ENCODE assay signal across 27 cellular contexts in genomic region chr12:52834727-52835001, GRCh38. TPM values are rescaled to one million over a fixed set of nuclear protein-coding genes. Genes with fewer than 3 reads are reported as not detected.
A peak's percentile ranks its signal among the peaks of the same experiment; 100 is the strongest.
DNase-seq lines count a peak whose midpoint lies in the region; ATAC-seq, FAIRE-seq and TF ChIP-seq lines count a peak whose summit lies in the region.
"Had no signal": no experiment of that assay in that cellular context is flagged by ENCODE, and none has a peak within 500 bp of the region (broad histone marks: within the 10 kb centered on the region; RNA-seq: fewer than 3 reads in every experiment).

No MANE protein-coding gene starts in this region.

- H2BK15ac ChIP-seq in IMR-90 (ENCODE audit: low read depth, low read length) = no peak overlapping the region

- peak overlapping the region; percentile 81 for H4K91ac ChIP-seq in IMR-90 (ENCODE audit: insufficient read depth, low read depth, low read length)

- CTCF ChIA-PET in activated CD4-positive, alpha-beta T cell treated with anti-CD3 and anti-CD28 coated beads for 36 hours (lab: Charles Lee) = no interaction called here
- CTCF ChIA-PET in IMR-90 (lab: Yijun Ruan, JAX) = no interaction called here
- CTCF ChIA-PET in GM10248 (lab: Yijun Ruan, JAX) = no interaction called here

- H3K27ac Mint-ChIP-seq in activated CD4-positive, alpha-beta T cell treated with anti-CD3 and anti-CD28 coated beads for 36 hours = peak overlapping the region; percentile 12
- no peak overlapping the region for H3K27ac Mint-ChIP-seq in astrocyte (ENCODE audit: unreplicated experiment)
- H3K27ac Mint-ChIP-seq in stimulated activated naive CD8-positive, alpha-beta T cell treated with anti-CD3 and anti-CD28 coated beads, Interleukin-15, amount 100 ng/mL, for 72 hours = peak overlapping the region; percentile 81 to 98
- H3K27ac Mint-ChIP-seq: IgD-negative memory B cell had no signal

- dilution Hi-C loops in IMR-90 (cut with HindIII; ENCODE audit: low sequenced_read_pairs, unreplicated experiment) = no loop called here

- no peak overlapping the region for H3K18ac ChIP-seq in IMR-90 (ENCODE audit: low read depth, low read length)

- no peak for ATAC-seq in activated CD4-positive, alpha-beta T cell treated with anti-CD3 and anti-CD28 coated beads for 36 hours
- ATAC-seq in IMR-90 (ENCODE audit: low read depth) (no peak), GM21529 (IDR thresholded peaks at IDR 0.05; ENCODE audit: unreplicated experiment) (no peak)
- ATAC-seq in stimulated activated naive CD8-positive, alpha-beta T cell treated with anti-CD3 and anti-CD28 coated beads, Interleukin-15, amount 100 ng/mL, for 72 hours = no peak
- ATAC-seq: HCT116, Panc1 had no signal

- in situ Hi-C loops in IMR-90 (cut with MboI; ENCODE audit: low sequenced_read_pairs) = no loop called here

- H3K4me3 ChIP-seq in IMR-90 (ENCODE audit: insufficient read depth, low read depth, low read length) = no peak overlapping the region
- no peak overlapping the region for H3K4me3 ChIP-seq in astrocyte (ENCODE audit: insufficient read depth, low read depth, low read length)
- H3K4me3 ChIP-seq: BLaER1 had no signal

- H2AK9ac ChIP-seq in IMR-90 (replicated peaks; ENCODE audit: low read depth, low read length, poor library complexity) = no peak overlapping the region

- 80% methylated on average over 1 of the region's 4 CpGs; no CpG with 5 or more reads in 1 of the 2 experiments for WGBS in IMR-90 (ENCODE audit: extremely low coverage in 2 of 2, insufficient read length in 1 of 2), 2 experiments

- peak overlapping the region; percentile 62; the same call in 1 of the 2 replicates for H2BK20ac ChIP-seq in IMR-90 (ENCODE audit: low read depth, low read length)

- POLR2A ChIA-PET in activated CD4-positive, alpha-beta T cell treated with anti-CD3 and anti-CD28 coated beads for 36 hours (lab: Charles Lee) = no interaction called here
- POLR2A ChIA-PET in IMR-90 (lab: Charles Lee; ENCODE audit: unreplicated experiment) (no interaction called here), GM10248 (lab: Yijun Ruan, JAX) (no interaction called here)

- intact Hi-C loops in activated CD4-positive, alpha-beta T cell treated with anti-CD3 and anti-CD28 coated beads for 36 hours (cut with DNase I, micrococcal nuclease) = no loop called here
- intact Hi-C loops in IMR-90 (cut with micrococcal nuclease) = no loop called here

- H4K20me1 ChIP-seq in IMR-90 (ENCODE audit: insufficient read depth, low read length) (no peaks in the 10 kb centered on the region), astrocyte (ENCODE audit: insufficient read depth, low read length) (no peaks in the 10 kb centered on the region)
- H4K20me1 ChIP-seq: BLaER1 had no signal

- H2BK5ac ChIP-seq in IMR-90 (ENCODE audit: low read depth, low read length, poor library complexity, severe bottlenecking) = no peak overlapping the region

- H4K8ac ChIP-seq in IMR-90 (ENCODE audit: low read depth in 2 of 2, low read length in 2 of 2) = no peak overlapping the region

- no peak overlapping the region for H4K5ac ChIP-seq in IMR-90 (ENCODE audit: low read depth, low read length)

- no peak for TF ChIP-seq RAD21 in IMR-90 (IDR thresholded peaks at IDR 0.05; ENCODE audit: low read length)

- FAIRE-seq in astrocyte (lab: Jason Lieb, UNC) = no peak
- FAIRE-seq: GM12892, H1 had no signal

- no peaks in the 10 kb centered on the region for H3K36me3 Mint-ChIP-seq in activated CD4-positive, alpha-beta T cell treated with anti-CD3 and anti-CD28 coated beads for 36 hours (ENCODE audit: low read depth)
- no peaks in the 10 kb centered on the region for H3K36me3 Mint-ChIP-seq in astrocyte (ENCODE audit: low read depth, unreplicated experiment)
- H3K36me3 Mint-ChIP-seq: CD4-positive, alpha-beta memory T cell; IgD-negative memory B cell had no signal

- H3K23ac ChIP-seq in IMR-90 (ENCODE audit: low read depth, low read length) = no peak overlapping the region

- no peak for TF ChIP-seq POLR2A in IMR-90 (IDR thresholded peaks at IDR 0.05; ENCODE audit: low read depth, low read length)

- no peaks in the 10 kb centered on the region for H3K79me2 ChIP-seq in astrocyte (ENCODE audit: insufficient read depth, low read length)

- peaks cover 27% of the 10 kb centered on the region for H3K4me1 Mint-ChIP-seq in activated CD4-positive, alpha-beta T cell treated with anti-CD3 and anti-CD28 coated beads for 36 hours
- H3K4me1 Mint-ChIP-seq in astrocyte (ENCODE audit: low read depth, unreplicated experiment) = peaks cover 27% of the 10 kb centered on the region
- H3K4me1 Mint-ChIP-seq in stimulated activated naive CD8-positive, alpha-beta T cell treated with anti-CD3 and anti-CD28 coated beads, Interleukin-15, amount 100 ng/mL, for 72 hours = peaks cover 46% of the 10 kb centered on the region

- no peak for DNase-seq in activated CD4-positive, alpha-beta T cell treated with anti-CD3 and anti-CD28 coated beads for 36 hours
- no peak for DNase-seq in activated CD4-positive, alpha-beta T cell treated with anti-CD3 and anti-CD28 coated beads for 48 hours
- DNase-seq in IMR-90 (no peak), astrocyte (ENCODE audit: low read depth) (no peak), GM10248 (ENCODE audit: extremely low spot score) (no peak), T-helper 9 cell (no peak)
- no peak for DNase-seq in stimulated activated naive CD8-positive, alpha-beta T cell treated with anti-CD3 and anti-CD28 coated beads, Interleukin-15, amount 100 ng/mL, for 72 hours
- DNase-seq: ACHN; Calu3; CD4-positive, alpha-beta memory T cell; DMS153; NCI-H1105 treated with DMSO at 0.1 percent for 48 hours; NCI-H2081; NCI-H2171; NCI-H524 treated with DMSO at 0.1 percent for 48 hours; NCI-H82; SIG-M5 had no signal

- no peak overlapping the region for H3K56ac ChIP-seq in IMR-90 (ENCODE audit: extremely low read depth, insufficient read depth, low read length)

- H3K9me3 Mint-ChIP-seq in activated CD4-positive, alpha-beta T cell treated with anti-CD3 and anti-CD28 coated beads for 36 hours (ENCODE audit: low read depth) = no peaks in the 10 kb centered on the region
- peaks cover 2% of the 10 kb centered on the region for H3K9me3 Mint-ChIP-seq in astrocyte (ENCODE audit: unreplicated experiment)
- H3K9me3 Mint-ChIP-seq in stimulated activated naive CD8-positive, alpha-beta T cell treated with anti-CD3 and anti-CD28 coated beads, Interleukin-15, amount 100 ng/mL, for 72 hours = no peaks in the 10 kb centered on the region
- H3K9me3 Mint-ChIP-seq: CD4-positive, alpha-beta memory T cell; IgD-negative memory B cell had no signal

- no peak overlapping the region for H3K4me3 Mint-ChIP-seq in activated CD4-positive, alpha-beta T cell treated with anti-CD3 and anti-CD28 coated beads for 36 hours
- no peak overlapping the region for H3K4me3 Mint-ChIP-seq in astrocyte (ENCODE audit: unreplicated experiment)
- H3K4me3 Mint-ChIP-seq in stimulated activated naive CD8-positive, alpha-beta T cell treated with anti-CD3 and anti-CD28 coated beads, Interleukin-15, amount 100 ng/mL, for 72 hours = peak overlapping the region in 1 of 2 donors; percentile 33
- H3K4me3 Mint-ChIP-seq: CD4-positive, alpha-beta memory T cell; IgD-negative memory B cell had no signal

- H3K27me3 Mint-ChIP-seq in activated CD4-positive, alpha-beta T cell treated with anti-CD3 and anti-CD28 coated beads for 36 hours = peaks cover 5% of the 10 kb centered on the region
- H3K27me3 Mint-ChIP-seq in astrocyte (ENCODE audit: low read depth, unreplicated experiment) = peaks cover 17% of the 10 kb centered on the region
- no peaks in the 10 kb centered on the region for H3K27me3 Mint-ChIP-seq in stimulated activated naive CD8-positive, alpha-beta T cell treated with anti-CD3 and anti-CD28 coated beads, Interleukin-15, amount 100 ng/mL, for 72 hours

- no peaks in the 10 kb centered on the region for H3K79me1 ChIP-seq in IMR-90 (ENCODE audit: low read depth in 1 of 2, low read length in 2 of 2)

- H3K4ac ChIP-seq in IMR-90 (ENCODE audit: low read depth, low read length) = no peak overlapping the region

- BruUV-seq in IMR-90 (replicated peaks; lab: Mats Ljungman, UMichigan) = no TSS peak

- H2AFZ ChIP-seq in IMR-90 (replicated peaks; ENCODE audit: low read length, poor library complexity) = no peak overlapping the region
- no peak overlapping the region for H2AFZ ChIP-seq in astrocyte (ENCODE audit: low read depth, low read length)

- H3K9ac ChIP-seq in IMR-90 (ENCODE audit: low read depth, low read length) (no peak overlapping the region), astrocyte (ENCODE audit: low read length) (peak overlapping the region; percentile 75)
- H3K9ac ChIP-seq: BLaER1 had no signal

- H2AK5ac ChIP-seq in IMR-90 (ENCODE audit: low read depth, low read length) = peak overlapping the region; percentile 49; the same call in 1 of the 2 replicates

- H3K14ac ChIP-seq in IMR-90 (replicated peaks; ENCODE audit: low read depth, low read length) = no peak overlapping the region

- no peak overlapping the region for H3K4me2 ChIP-seq in IMR-90 (ENCODE audit: low read depth, low read length)
- no peak overlapping the region for H3K4me2 ChIP-seq in astrocyte (ENCODE audit: low read length)
- H3K4me2 ChIP-seq: BLaER1 had no signal

- TF ChIP-seq CTCF in IMR-90 (conservative IDR thresholded peaks at IDR 0.05; ENCODE audit: low read depth, low read length) = no peak
- no peak for TF ChIP-seq CTCF in astrocyte (IDR thresholded peaks at IDR 0.05; ENCODE audit: insufficient read depth, low read depth, low read length)
- TF ChIP-seq CTCF in GM10248 (IDR thresholded peaks at IDR 0.05; ENCODE audit: control extremely low read depth, extremely low read depth, low read depth, missing control alignments) = no peak

- H3K4me1 ChIP-seq in IMR-90 (ENCODE audit: control insufficient read depth, insufficient read depth, low read length) = peaks cover 18% of the 10 kb centered on the region
- H3K4me1 ChIP-seq in astrocyte (ENCODE audit: insufficient read depth, low read length) = peaks cover 39% of the 10 kb centered on the region

- H2BK120ac ChIP-seq in IMR-90 (ENCODE audit: low read depth, low read length) = peak overlapping the region; percentile 54; the same call in 1 of the 2 replicates

- H3K9me3 ChIP-seq in IMR-90 (ENCODE audit: control insufficient read depth, insufficient read depth, low read length) (no peaks in the 10 kb centered on the region), astrocyte (ENCODE audit: insufficient read depth, low read depth, low read length) (no peaks in the 10 kb centered on the region)
- H3K9me3 ChIP-seq: BLaER1 had no signal

- H3K36me3 ChIP-seq in IMR-90 (ENCODE audit: control insufficient read depth, insufficient read depth, low read length) (no peaks in the 10 kb centered on the region), astrocyte (ENCODE audit: insufficient read depth, low read length) (no peaks in the 10 kb centered on the region)
- H3K36me3 ChIP-seq: BLaER1 had no signal

- no peak overlapping the region for H3K27ac ChIP-seq in IMR-90 (ENCODE audit: insufficient read depth, low read length)
- H3K27ac ChIP-seq in astrocyte (ENCODE audit: low read depth, low read length) = no peak overlapping the region
- H3K27ac ChIP-seq: 22Rv1, BLaER1 had no signal

- H3K9me1 ChIP-seq in IMR-90 (ENCODE audit: insufficient read depth, low read length) = peaks cover 20% of the 10 kb centered on the region

- H3K27me3 ChIP-seq in IMR-90 (ENCODE audit: control insufficient read depth, insufficient read depth, low read length) (peaks cover 7% of the 10 kb centered on the region; the same call in 1 of the 2 replicates), astrocyte (ENCODE audit: insufficient read depth, low read length) (no peaks in the 10 kb centered on the region)
- H3K27me3 ChIP-seq: BLaER1 had no signal

RNA-seq across cellular contexts. Expression of gene KRT79, which starts 0.6 kb away (rescaled TPM):
- total RNA-seq in activated CD4-positive, alpha-beta T cell treated with anti-CD3 and anti-CD28 coated beads for 36 hours = under 1 TPM; 0.09 to 0.16 TPM
- total RNA-seq in IMR-90 (2012; rRNA removed) (under 0.01 TPM in 1 of 2 replicates, not detected in the other), astrocyte (0.50 and 0.82 TPM in 2 replicates)
- 0.09 and 0.24 TPM in 2 replicates for polyA plus RNA-seq in IMR-90 (2012; rRNA removed)
- 0.08 TPM in 1 of 2 replicates, not detected in the other for polyA plus RNA-seq in IMR-90 (2012; cell fraction: cytosol; rRNA removed)
- polyA plus RNA-seq in IMR-90 (2012; cell fraction: nucleus; rRNA removed; ENCODE audit: low replicate concordance) = 1.1 and 1.3 TPM in 2 replicates
- total RNA-seq: Calu3; CD4-positive, alpha-beta memory T cell; G401; H1 had no signal
- polyA plus RNA-seq: CD4-positive, alpha-beta memory T cell; H1; IgD-negative memory B cell had no signal

RNA-seq across cellular contexts. Expression of gene KRT78, which starts 14.1 kb away (rescaled TPM):
- total RNA-seq in activated CD4-positive, alpha-beta T cell treated with anti-CD3 and anti-CD28 coated beads for 36 hours = not detected
- total RNA-seq in IMR-90 (2012; rRNA removed) (not detected in 2 replicates), astrocyte (not detected in 2 replicates)
- not detected in 2 replicates for polyA plus RNA-seq in IMR-90 (2012; rRNA removed)
- not detected in 2 replicates for polyA plus RNA-seq in IMR-90 (2012; cell fraction: cytosol; rRNA removed)
- not detected in 2 replicates for polyA plus RNA-seq in IMR-90 (2012; cell fraction: nucleus; rRNA removed; ENCODE audit: low replicate concordance)
- total RNA-seq: CD4-positive, alpha-beta memory T cell; H1; HT1080 had no signal
- polyA plus RNA-seq: CD4-positive, alpha-beta memory T cell; H1; IgD-negative memory B cell had no signal

RNA-seq across cellular contexts. Expression of gene KRT4, which starts 20.7 kb away (rescaled TPM):
- not detected for total RNA-seq in activated CD4-positive, alpha-beta T cell treated with anti-CD3 and anti-CD28 coated beads for 36 hours
- total RNA-seq in IMR-90 (2012; rRNA removed) (under 0.01 TPM in 1 of 2 replicates, not detected in the other), astrocyte (not detected in 2 replicates)
- polyA plus RNA-seq in IMR-90 (2012; rRNA removed) = 0.03 and 0.07 TPM in 2 replicates
- polyA plus RNA-seq in IMR-90 (2012; cell fraction: cytosol; rRNA removed) = 0.05 TPM in 1 of 2 replicates, not detected in the other
- 0.07 and 0.11 TPM in 2 replicates for polyA plus RNA-seq in IMR-90 (2012; cell fraction: nucleus; rRNA removed; ENCODE audit: low replicate concordance)
- total RNA-seq: Calu3; CD4-positive, alpha-beta memory T cell; G401; H1; HT1080 had no signal
- polyA plus RNA-seq: CD4-positive, alpha-beta memory T cell; H1; IgD-negative memory B cell had no signal

RNA-seq across cellular contexts. Expression of gene KRT3, which starts 38.7 kb away (rescaled TPM):
- not detected for total RNA-seq in activated CD4-positive, alpha-beta T cell treated with anti-CD3 and anti-CD28 coated beads for 36 hours
- total RNA-seq in IMR-90 (2012; rRNA removed) = not detected in 2 replicates
- polyA plus RNA-seq in IMR-90 (2012; rRNA removed) = not detected in 2 replicates
- polyA plus RNA-seq in IMR-90 (2012; cell fraction: cytosol; rRNA removed) = not detected in 2 replicates
- polyA plus RNA-seq in IMR-90 (2012; cell fraction: nucleus; rRNA removed; ENCODE audit: low replicate concordance) = 0.03 TPM in 1 of 2 replicates, not detected in the other
- total RNA-seq in astrocyte = 0.09 and 0.43 TPM in 2 replicates
- total RNA-seq: Calu3; CD4-positive, alpha-beta memory T cell; G401; H1 had no signal
- polyA plus RNA-seq: CD4-positive, alpha-beta memory T cell; H1; IgD-negative memory B cell had no signal

RNA-seq across cellular contexts. Expression of gene KRT76, which starts 57.5 kb away (rescaled TPM):
- not detected for total RNA-seq in activated CD4-positive, alpha-beta T cell treated with anti-CD3 and anti-CD28 coated beads for 36 hours
- total RNA-seq in IMR-90 (2012; rRNA removed) = not detected in 2 replicates
- polyA plus RNA-seq in IMR-90 (2012; rRNA removed) = not detected in 2 replicates
- polyA plus RNA-seq in IMR-90 (2012; cell fraction: cytosol; rRNA removed) = not detected in 2 replicates
- polyA plus RNA-seq in IMR-90 (2012; cell fraction: nucleus; rRNA removed; ENCODE audit: low replicate concordance) = not detected in 2 replicates
- total RNA-seq in astrocyte = not detected in 2 replicates
- total RNA-seq: Calu3; CD4-positive, alpha-beta memory T cell; G401; H1; HT1080 had no signal
- polyA plus RNA-seq: CD4-positive, alpha-beta memory T cell; H1; IgD-negative memory B cell had no signal
